9 cellular contexts compared by ENCODE assay signal in genomic region chr11:34050536-34050935, GRCh38. TPM values are rescaled to one million over a fixed set of nuclear protein-coding genes. Genes with fewer than 3 reads are reported as not detected.
DNase-seq lines count a peak whose midpoint lies in the region; ATAC-seq and TF ChIP-seq lines count a peak whose summit lies in the region.
"Had no signal": no experiment of that assay in that cellular context is flagged by ENCODE, and none has a peak within 500 bp of the region (broad histone marks: within the 10 kb centered on the region; RNA-seq: fewer than 3 reads in every experiment).

No MANE protein-coding gene starts in this region.

- POLR2A ChIA-PET in PC-3 (lab: Charles Lee; ENCODE audit: unreplicated experiment): interaction anchor here (0.5 kb wide), 1 partner anchor 8 kb away, joined by 3 read pairs; no protein-coding TSS in a partner anchor

- H3F3A ChIP-seq in PC-3 (ENCODE audit: low read length, unreplicated experiment): no peaks in the 10 kb centered on the region

- H3K27me3 ChIP-seq in PC-3 (ENCODE audit: low read length) (no peaks in the 10 kb centered on the region), prostate gland (replicated peaks; ENCODE audit: insufficient read depth) (no peaks in the 10 kb centered on the region)

- H3K9ac ChIP-seq in PC-3 (ENCODE audit: low read length): peak overlapping the region; percentile 100

- intact Hi-C loops in PC-3 (cut with micrococcal nuclease): no loop called here
- intact Hi-C loops in prostate gland (cut with DNase I): loop anchor here (5.0 kb wide), 1 partner anchor 307 kb away; the partner anchor contains the start of gene ABTB2

- CTCF ChIA-PET in PC-3 (lab: Charles Lee): no interaction called here

- ATAC-seq in PC-3 (no peak), HG03432 (IDR thresholded peaks at IDR 0.05; ENCODE audit: unreplicated experiment) (no peak), GM21737 (IDR thresholded peaks at IDR 0.05; ENCODE audit: unreplicated experiment) (no peak)

- H3K36me3 ChIP-seq in PC-3 (ENCODE audit: low read depth, low read length) (peaks cover 13% of the 10 kb centered on the region), prostate gland (no peaks in the 10 kb centered on the region)

- H3K27ac ChIP-seq in PC-3 (ENCODE audit: low read length) (no peak overlapping the region; the same call in 1 of the 2 replicates), prostate gland (peak overlapping the region; percentile 97 to 98)

- TF ChIP-seq CTCF in PC-3 (conservative IDR thresholded peaks at IDR 0.05; ENCODE audit: low read depth, low read length) (no peak), epithelial cell of esophagus (IDR thresholded peaks at IDR 0.05; ENCODE audit: insufficient read depth, low read depth, low read length, missing control alignments) (no peak), prostate gland (IDR thresholded peaks at IDR 0.05) (no peak)

- no TSS peak for BruUV-seq in PC-3 (replicated peaks; lab: Mats Ljungman, UMichigan)

- H3K79me2 ChIP-seq in PC-3 (ENCODE audit: low read length): peaks cover 35% of the 10 kb centered on the region

- no peak for TF ChIP-seq POLR2A in prostate gland (IDR thresholded peaks at IDR 0.05)

- peak overlapping the region; percentile 94 for H2AFZ ChIP-seq in PC-3 (ENCODE audit: low read length)

- 57% methylated on average over 3 of the region's 3 CpGs for WGBS in prostate gland

- DNase-seq in GM03348 (ENCODE audit: low spot score): peak; percentile 77
- no peak for DNase-seq in PC-3
- DNase-seq in epithelial cell of esophagus (ENCODE audit: low read depth): no peak
- DNase-seq in prostate gland (ENCODE audit: low spot score): no peak
- no peak for DNase-seq in NCI-H1694 treated with DMSO at 0.1 percent for 48 hours (lab: John Stamatoyannopoulos, UW)
- no peak for DNase-seq in activated CD4-positive, CD25-positive, alpha-beta regulatory T cell treated with anti-CD3 and anti-CD28 coated beads, Interleukin-2, amount 50 U/mL, for 72 hours
- DNase-seq: stimulated activated CD4-positive, alpha-beta T cell treated with anti-CD3 and anti-CD28 coated beads, Interleukin-1b, Interleukin-23, amount 100 ng/mL, for 48 hours had no signal

- H3K9me2 ChIP-seq in PC-3 (replicated peaks; ENCODE audit: low read length): no peaks in the 10 kb centered on the region

- H3K9me3 ChIP-seq in PC-3 (ENCODE audit: low read length) (no peaks in the 10 kb centered on the region), prostate gland (no peaks in the 10 kb centered on the region)

- peak overlapping the region; percentile 80 for H3K4me2 ChIP-seq in PC-3 (ENCODE audit: low read length)

- H3K4me3 ChIP-seq in PC-3 (ENCODE audit: low read length) (peak overlapping the region; percentile 88), epithelial cell of esophagus (ENCODE audit: low read length) (peak overlapping the region; percentile 84), prostate gland (peak overlapping the region in 1 of 2 donors; percentile 97)

- peaks cover 18% of the 10 kb centered on the region for H4K20me1 ChIP-seq in PC-3 (ENCODE audit: low read length)

- H3K4me1 ChIP-seq in PC-3 (ENCODE audit: insufficient read depth, low read length) (peaks cover 20% of the 10 kb centered on the region), prostate gland (replicated peaks) (peaks cover 5% of the 10 kb centered on the region)

RNA-seq across cellular contexts. Expression of gene CAPRIN1, which starts 1.0 kb away (rescaled TPM):
- total RNA-seq in PC-3 (2014; rRNA removed): 224 and 258 TPM in 2 replicates
- total RNA-seq in prostate gland: 100 to 1,000 TPM; 145 to 199 TPM

RNA-seq across cellular contexts. Expression of gene NAT10, which starts 54.9 kb away (rescaled TPM):
- 48.7 and 55.9 TPM in 2 replicates for total RNA-seq in PC-3 (2014; rRNA removed)
- total RNA-seq in prostate gland: 10 to 100 TPM; 21.9 to 34.7 TPM
